ENCODE assay signal across 11 cellular contexts in the genomic region with DNA sequence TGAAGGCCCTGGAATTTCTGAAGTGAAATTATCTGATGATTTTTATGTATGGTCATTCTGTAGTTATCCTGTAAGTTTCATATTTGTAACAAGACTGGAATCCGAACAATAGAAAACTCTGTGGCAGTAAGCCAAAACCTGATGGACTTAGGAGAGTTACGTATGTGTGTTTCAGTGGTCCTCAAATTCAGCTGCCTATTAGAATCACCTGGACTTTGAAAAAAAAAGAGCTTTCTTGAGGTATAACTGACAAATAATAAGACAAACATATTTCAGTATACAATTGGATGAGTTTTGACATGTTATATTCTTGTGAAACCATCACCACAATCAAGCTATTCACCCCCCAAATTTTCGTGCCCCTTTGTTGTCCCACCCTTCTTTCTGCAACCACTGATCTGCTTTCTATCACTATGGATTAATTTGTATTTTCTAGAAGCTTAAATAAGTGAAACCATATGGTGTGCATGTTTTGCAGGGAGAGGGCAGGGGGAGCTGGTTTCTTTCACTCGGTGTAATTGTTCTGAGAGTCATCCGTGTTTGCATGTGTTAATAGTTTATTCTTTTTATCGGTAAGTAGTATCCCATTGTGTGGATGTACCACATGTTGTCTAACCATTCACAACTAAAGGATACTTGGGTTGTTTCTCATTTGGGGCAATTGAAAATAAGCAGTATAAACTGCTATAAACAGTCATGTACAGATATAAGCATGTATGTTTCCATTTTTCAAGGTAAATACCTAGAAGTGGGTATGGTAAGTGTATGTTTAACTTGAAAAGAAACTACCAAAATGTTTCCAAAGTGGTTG. TPM values are rescaled to one million over a fixed set of nuclear protein-coding genes. Genes with fewer than 3 reads are reported as not detected.
A peak's percentile ranks its signal among the peaks of the same experiment; 100 is the strongest.
DNase-seq lines count a peak whose midpoint lies in the region; ATAC-seq, FAIRE-seq and TF ChIP-seq lines count a peak whose summit lies in the region.
"Had no signal": no experiment of that assay in that cellular context is flagged by ENCODE, and none has a peak within 500 bp of the region (broad histone marks: within the 10 kb centered on the region; RNA-seq: fewer than 3 reads in every experiment).

No MANE protein-coding gene starts in this region.

- H2AFZ ChIP-seq in astrocyte (ENCODE audit: low read depth, low read length): no peak overlapping the region

- H3K9ac ChIP-seq in astrocyte (ENCODE audit: low read length) (no peak overlapping the region), liver (ENCODE audit: low read depth in 1 of 2, low read length in 2 of 2) (peak overlapping the region in 1 of 2 donors; percentile 40)

- DNase-seq in left ventricle myocardium inferior: no peak
- no peak for DNase-seq in left ventricle myocardium superior
- peak; percentile 63 for DNase-seq in astrocyte (ENCODE audit: low read depth)
- DNase-seq in uterus: no peak
- DNase-seq in 8988T: no peak
- no peak for DNase-seq in midbrain (lab: John Stamatoyannopoulos, UW)
- DNase-seq: activated CD8-positive, alpha-beta memory T cell treated with anti-CD3 and anti-CD28 coated beads, Interleukin-2, amount 50 U/mL, for 48 hours; retina had no signal

- no peak for TF ChIP-seq RAD21 in liver (IDR thresholded peaks at IDR 0.05)

- H3K79me2 ChIP-seq in astrocyte (ENCODE audit: insufficient read depth, low read length): no peaks in the 10 kb centered on the region

- no peak overlapping the region for H3K4me3 Mint-ChIP-seq in astrocyte (ENCODE audit: unreplicated experiment)

- WGBS in liver: 82% methylated on average over 6 of the region's 6 CpGs

- H3K4me2 ChIP-seq in astrocyte (ENCODE audit: low read length): peak overlapping the region; percentile 47

- H3K27me3 ChIP-seq in left ventricle myocardium inferior (ENCODE audit: low read depth) (no peaks in the 10 kb centered on the region), astrocyte (ENCODE audit: insufficient read depth, low read length) (no peaks in the 10 kb centered on the region), liver (ENCODE audit: control insufficient read depth in 4 of 4, insufficient read depth in 4 of 4, low read length in 3 of 4) (no peaks in the 10 kb centered on the region), uterus (no peaks in the 10 kb centered on the region)
- H3K27me3 ChIP-seq: breast epithelium had no signal

- H3K9me3 ChIP-seq in left ventricle myocardium inferior (replicated peaks): no peaks in the 10 kb centered on the region
- no peaks in the 10 kb centered on the region for H3K9me3 ChIP-seq in astrocyte (ENCODE audit: insufficient read depth, low read depth, low read length)
- no peaks in the 10 kb centered on the region for H3K9me3 ChIP-seq in liver (ENCODE audit: control insufficient read depth in 4 of 4, low read length in 3 of 4)
- H3K9me3 ChIP-seq in uterus: no peaks in the 10 kb centered on the region
- H3K9me3 ChIP-seq: breast epithelium had no signal

- no peaks in the 10 kb centered on the region for H3K9me3 Mint-ChIP-seq in astrocyte (ENCODE audit: unreplicated experiment)

- H3K27ac ChIP-seq in left ventricle myocardium inferior (replicated peaks): peak overlapping the region; percentile 60
- H3K27ac ChIP-seq in astrocyte (ENCODE audit: low read depth, low read length): peak overlapping the region; percentile 14
- peak overlapping the region; percentile 88 to 89 for H3K27ac ChIP-seq in liver (ENCODE audit: low read depth in 1 of 2, low read length in 2 of 2)
- peak overlapping the region; percentile 2 to 35 for H3K27ac ChIP-seq in uterus

- H3K4me3 ChIP-seq in left ventricle myocardium inferior: no peak overlapping the region
- no peak overlapping the region for H3K4me3 ChIP-seq in astrocyte (ENCODE audit: insufficient read depth, low read depth, low read length)
- no peak overlapping the region for H3K4me3 ChIP-seq in liver (ENCODE audit: low read depth in 1 of 3, low read length in 3 of 3)
- no peak overlapping the region for H3K4me3 ChIP-seq in uterus
- H3K4me3 ChIP-seq: breast epithelium had no signal

- intact Hi-C loops in left ventricle myocardium inferior (cut with micrococcal nuclease): no loop called here
- intact Hi-C loops in left ventricle myocardium superior (cut with micrococcal nuclease): no loop called here
- intact Hi-C loops in uterus (cut with DNase I; ENCODE audit: low total_unique reads): no loop called here

- H3K4me1 ChIP-seq in left ventricle myocardium inferior: peaks cover 20% of the 10 kb centered on the region
- peaks cover 24% of the 10 kb centered on the region for H3K4me1 ChIP-seq in astrocyte (ENCODE audit: insufficient read depth, low read length)
- peaks cover 11 to 30% (median 20%) of the 10 kb centered on the region in 4 donors for H3K4me1 ChIP-seq in liver (ENCODE audit: control insufficient read depth in 4 of 4, insufficient read depth in 4 of 4, low read length in 3 of 4)
- H3K4me1 ChIP-seq in uterus: peaks cover 0 to 4% of the 10 kb centered on the region in 2 donors

- peaks cover 1% of the 10 kb centered on the region for H3K27me3 Mint-ChIP-seq in astrocyte (ENCODE audit: low read depth, unreplicated experiment)

- H3K27ac Mint-ChIP-seq in astrocyte (ENCODE audit: unreplicated experiment): no peak overlapping the region

- no peak for TF ChIP-seq POLR2A in uterus (IDR thresholded peaks at IDR 0.05)

- FAIRE-seq in astrocyte (lab: Jason Lieb, UNC): no peak

- H3K36me3 Mint-ChIP-seq in astrocyte (ENCODE audit: low read depth, unreplicated experiment): no peaks in the 10 kb centered on the region

- H3K36me3 ChIP-seq in left ventricle myocardium inferior (no peaks in the 10 kb centered on the region), astrocyte (ENCODE audit: insufficient read depth, low read length) (no peaks in the 10 kb centered on the region), liver (ENCODE audit: control insufficient read depth in 4 of 4, insufficient read depth in 3 of 4, low read depth in 1 of 4, low read length in 3 of 4) (no peaks in the 10 kb centered on the region), uterus (no peaks in the 10 kb centered on the region)
- H3K36me3 ChIP-seq: breast epithelium had no signal

- peaks cover 37% of the 10 kb centered on the region for H3K4me1 Mint-ChIP-seq in astrocyte (ENCODE audit: low read depth, unreplicated experiment)

- ATAC-seq in left ventricle myocardium superior: no peak
- ATAC-seq in HG03460 (IDR thresholded peaks at IDR 0.05; ENCODE audit: unreplicated experiment): no peak

- no peaks in the 10 kb centered on the region for H4K20me1 ChIP-seq in astrocyte (ENCODE audit: insufficient read depth, low read length)

- TF ChIP-seq CTCF in left ventricle myocardium inferior (IDR thresholded peaks at IDR 0.05; ENCODE audit: borderline replicate concordance) (no peak), astrocyte (IDR thresholded peaks at IDR 0.05; ENCODE audit: insufficient read depth, low read depth, low read length) (no peak), liver (IDR thresholded peaks at IDR 0.05; ENCODE audit: low read depth, low read length, missing input control) (no peak), uterus (IDR thresholded peaks at IDR 0.05) (no peak)

TF ChIP-seq in liver, 16 proteins besides CTCF, POLR2A, EP300 and RAD21:
- no peak for TF ChIP-seq SP1 (IDR thresholded peaks at IDR 0.05)
- TF ChIP-seq, protein P1, sequence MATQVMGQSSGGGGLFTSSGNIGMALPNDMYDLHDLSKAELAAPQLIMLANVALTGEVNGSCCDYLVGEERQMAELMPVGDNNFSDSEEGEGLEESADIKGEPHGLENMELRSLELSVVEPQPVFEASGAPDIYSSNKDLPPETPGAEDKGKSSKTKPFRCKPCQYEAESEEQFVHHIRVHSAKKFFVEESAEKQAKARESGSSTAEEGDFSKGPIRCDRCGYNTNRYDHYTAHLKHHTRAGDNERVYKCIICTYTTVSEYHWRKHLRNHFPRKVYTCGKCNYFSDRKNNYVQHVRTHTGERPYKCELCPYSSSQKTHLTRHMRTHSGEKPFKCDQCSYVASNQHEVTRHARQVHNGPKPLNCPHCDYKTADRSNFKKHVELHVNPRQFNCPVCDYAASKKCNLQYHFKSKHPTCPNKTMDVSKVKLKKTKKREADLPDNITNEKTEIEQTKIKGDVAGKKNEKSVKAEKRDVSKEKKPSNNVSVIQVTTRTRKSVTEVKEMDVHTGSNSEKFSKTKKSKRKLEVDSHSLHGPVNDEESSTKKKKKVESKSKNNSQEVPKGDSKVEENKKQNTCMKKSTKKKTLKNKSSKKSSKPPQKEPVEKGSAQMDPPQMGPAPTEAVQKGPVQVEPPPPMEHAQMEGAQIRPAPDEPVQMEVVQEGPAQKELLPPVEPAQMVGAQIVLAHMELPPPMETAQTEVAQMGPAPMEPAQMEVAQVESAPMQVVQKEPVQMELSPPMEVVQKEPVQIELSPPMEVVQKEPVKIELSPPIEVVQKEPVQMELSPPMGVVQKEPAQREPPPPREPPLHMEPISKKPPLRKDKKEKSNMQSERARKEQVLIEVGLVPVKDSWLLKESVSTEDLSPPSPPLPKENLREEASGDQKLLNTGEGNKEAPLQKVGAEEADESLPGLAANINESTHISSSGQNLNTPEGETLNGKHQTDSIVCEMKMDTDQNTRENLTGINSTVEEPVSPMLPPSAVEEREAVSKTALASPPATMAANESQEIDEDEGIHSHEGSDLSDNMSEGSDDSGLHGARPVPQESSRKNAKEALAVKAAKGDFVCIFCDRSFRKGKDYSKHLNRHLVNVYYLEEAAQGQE (IDR thresholded peaks at IDR 0.05): no peak
- no peak for TF ChIP-seq NR2F2 (IDR thresholded peaks at IDR 0.05)
- TF ChIP-seq FOXA1 (IDR thresholded peaks at IDR 0.05): no peak

RNA-seq across cellular contexts. Expression of a gene that starts 50.2 kb away (rescaled TPM):
- total RNA-seq in left ventricle myocardium inferior: 4.3 TPM
- 4.7 TPM for total RNA-seq in left ventricle myocardium superior
- total RNA-seq in astrocyte: 68.2 and 71.9 TPM in 2 replicates
- 10 to 100 TPM; 34.5 to 49.6 TPM for total RNA-seq in liver
- polyA plus RNA-seq in liver: 10 to 100 TPM; 12.8 to 35.1 TPM
- 10 to 100 TPM; 27.4 to 96.8 (median 58.0) TPM for total RNA-seq in uterus

Comparison
In these comparisons a context has a peak if more than half of its experiments do, and no peak if none do; other contexts are left out.
1. H3K27ac ChIP-seq: peak in every context shown above with its lines; median percentile 88 in liver; 60 in left ventricle myocardium inferior; 18 in uterus; 14 in astrocyte.